Comparison of ENCODE assay signal across 8 cellular contexts in the genomic region with DNA sequence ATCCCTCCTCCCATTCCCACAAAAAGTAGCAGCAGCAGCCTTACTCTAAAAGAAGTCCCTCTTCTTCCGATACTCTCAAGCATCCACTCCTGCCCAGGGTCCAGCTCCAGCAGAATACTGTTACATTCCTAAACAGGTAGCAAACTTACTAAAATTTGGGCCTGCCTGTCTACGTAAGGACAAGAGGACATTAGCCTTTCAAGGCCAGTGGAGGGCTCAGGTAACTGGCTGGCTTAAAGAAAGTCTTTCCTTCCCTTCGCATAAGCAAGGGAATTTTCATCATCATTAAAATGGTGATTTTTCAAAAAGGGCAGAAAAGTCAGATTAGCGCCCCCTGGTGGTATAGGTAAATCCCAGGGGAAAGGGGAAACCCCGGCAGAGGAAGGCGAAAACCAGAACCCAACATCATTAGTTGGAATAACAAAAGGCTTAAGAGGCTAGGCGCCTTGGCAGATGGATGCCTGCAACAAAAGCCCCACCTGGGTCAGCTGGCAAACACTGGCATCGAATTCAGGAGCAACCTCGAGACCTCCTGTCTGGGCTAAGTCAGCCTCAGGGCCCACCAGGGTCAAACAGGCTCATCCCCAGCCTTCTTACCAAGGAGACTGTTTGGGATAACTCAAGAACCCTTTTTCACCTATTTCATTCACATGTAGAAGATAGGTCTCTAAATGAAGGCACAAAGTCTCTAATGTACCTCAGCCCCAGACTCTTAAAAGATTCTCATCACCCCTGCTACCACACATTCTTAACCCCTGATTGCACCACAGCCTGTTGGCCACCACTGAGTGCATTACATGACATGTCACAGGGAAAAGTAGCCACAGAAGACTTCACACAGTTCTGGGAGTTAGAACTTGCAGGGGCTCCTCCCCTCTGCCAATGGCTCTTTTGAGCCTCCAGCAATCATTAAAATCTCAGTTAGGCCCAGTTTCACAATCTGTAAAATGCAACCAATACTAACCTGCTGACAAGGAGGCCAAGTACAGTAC. TPM values are rescaled to one million over a fixed set of nuclear protein-coding genes. Genes with fewer than 3 reads are reported as not detected.
DNase-seq lines count a peak whose midpoint lies in the region; ATAC-seq, FAIRE-seq and TF ChIP-seq lines count a peak whose summit lies in the region.

No MANE protein-coding gene starts in this region.

- TF ChIP-seq CTCF in left ventricle myocardium inferior (IDR thresholded peaks at IDR 0.05; ENCODE audit: borderline replicate concordance) (peak; percentile 84), coronary artery (IDR thresholded peaks at IDR 0.05) (peak; percentile 64)

- peak; percentile 17 for FAIRE-seq in urothelium cell line (lab: Jason Lieb, UNC)

- DNase-seq in left ventricle myocardium inferior (no peak), right cardiac atrium (no peak), NCI-H2107 (lab: John Stamatoyannopoulos, UW) (peak; percentile 70), coronary artery (ENCODE audit: low spot score) (no peak), urothelium cell line (ENCODE audit: low spot score) (peak; percentile 79)
- peak; percentile 48 for DNase-seq in activated CD4-positive, CD25-positive, alpha-beta regulatory T cell treated with anti-CD3 and anti-CD28 coated beads, Interleukin-2, amount 50 U/mL, for 72 hours
- DNase-seq in naive thymus-derived CD8-positive, alpha-beta T cell: peak; percentile 11 to 68 (median 48)

- H3K4me1 ChIP-seq in left ventricle myocardium inferior: peaks cover 7% of the 10 kb centered on the region
- H3K4me1 ChIP-seq in right cardiac atrium (ENCODE audit: control insufficient read depth, insufficient read depth, low read length): no peaks in the 10 kb centered on the region

- intact Hi-C loops in left ventricle myocardium inferior (cut with micrococcal nuclease) (loop anchor here (10.0 kb wide), 1 partner anchor 104 kb away; a partner anchor contains a TSS), right cardiac atrium (cut with DNase I) (loop anchor here in 2 of 4 donors (2.0 to 5.0 kb wide), 2 partner anchors 101 to 102 kb away; no protein-coding TSS in a partner anchor)

- peaks cover 52% of the 10 kb centered on the region for H3K36me3 ChIP-seq in left ventricle myocardium inferior

- H3K4me3 Mint-ChIP-seq in naive thymus-derived CD8-positive, alpha-beta T cell: no peak overlapping the region

- H3K9me3 Mint-ChIP-seq in naive thymus-derived CD8-positive, alpha-beta T cell: no peaks in the 10 kb centered on the region

- no peaks in the 10 kb centered on the region for H3K27me3 ChIP-seq in left ventricle myocardium inferior (ENCODE audit: low read depth)
- no peaks in the 10 kb centered on the region for H3K27me3 ChIP-seq in right cardiac atrium (ENCODE audit: control insufficient read depth, insufficient read depth)

- H3K27ac Mint-ChIP-seq in naive thymus-derived CD8-positive, alpha-beta T cell: peak overlapping the region in 3 of 10 donors; percentile 27 to 57 (median 52)

- POLR2A ChIA-PET in naive thymus-derived CD8-positive, alpha-beta T cell (lab: Charles Lee): no interaction called here

- no peak overlapping the region for H3K4me3 ChIP-seq in left ventricle myocardium inferior
- H3K4me3 ChIP-seq in right cardiac atrium (ENCODE audit: low read length): no peak overlapping the region
- no peak overlapping the region for H3K4me3 ChIP-seq in coronary artery

- ATAC-seq in right cardiac atrium (no peak), GM21825 (IDR thresholded peaks at IDR 0.05; ENCODE audit: unreplicated experiment) (no peak)
- peak in 1 of 2 donors; percentile 49 for ATAC-seq in naive thymus-derived CD8-positive, alpha-beta T cell

- H3K9me3 ChIP-seq in left ventricle myocardium inferior (replicated peaks) (no peaks in the 10 kb centered on the region), right cardiac atrium (ENCODE audit: control insufficient read depth, low read length) (no peaks in the 10 kb centered on the region)

- no peaks in the 10 kb centered on the region for H3K27me3 Mint-ChIP-seq in naive thymus-derived CD8-positive, alpha-beta T cell

- H3K4me1 Mint-ChIP-seq in naive thymus-derived CD8-positive, alpha-beta T cell: peaks cover 2 to 11% (median 5%) of the 10 kb centered on the region in 4 donors

- WGBS in right cardiac atrium: 57% methylated on average over 9 of the region's 9 CpGs

- peaks cover 0 to 77% (median 8%) of the 10 kb centered on the region in 3 donors for H3K36me3 Mint-ChIP-seq in naive thymus-derived CD8-positive, alpha-beta T cell

- H3K27ac ChIP-seq in left ventricle myocardium inferior (replicated peaks) (no peak overlapping the region), right cardiac atrium (ENCODE audit: low read length) (no peak overlapping the region), coronary artery (no peak overlapping the region)

RNA-seq across cellular contexts. Expression of a gene that starts 36.7 kb away (rescaled TPM):
- total RNA-seq in left ventricle myocardium inferior (50.4 TPM), right cardiac atrium (10 to 100 TPM; 47.1 to 56.3 (median 52.2) TPM)
- polyA plus RNA-seq in right cardiac atrium: 36.4 TPM
- 10 to 100 TPM; 27.2 to 34.5 TPM for total RNA-seq in naive thymus-derived CD8-positive, alpha-beta T cell
- polyA plus RNA-seq in naive thymus-derived CD8-positive, alpha-beta T cell: 10 to 100 TPM; 43.4 to 45.8 (median 43.6) TPM

Comparison
In these comparisons a context has a peak if more than half of its experiments do, and no peak if none do; other contexts are left out.
1. DNase-seq: peak in NCI-H2107 (single experiment), activated CD4-positive, CD25-positive, alpha-beta regulatory T cell treated with anti-CD3 and anti-CD28 coated beads, Interleukin-2, amount 50 U/mL, for 72 hours (single experiment), naive thymus-derived CD8-positive, alpha-beta T cell (10 of 10) and urothelium cell line (single experiment); none in left ventricle myocardium inferior (single experiment), right cardiac atrium (0 of 3) and coronary artery (single experiment).